Comparison of ENCODE assay signal across 8 cellular contexts in genomic region chr1:77126309-77126708, GRCh38.
DNase-seq lines count a peak whose midpoint lies in the region; ATAC-seq and TF ChIP-seq lines count a peak whose summit lies in the region.

No MANE protein-coding gene starts in this region.

- H3K4me3 ChIP-seq in BJ (ENCODE audit: low read depth, low read length) (no peak overlapping the region), stomach (no peak overlapping the region)

- H3K4me3 Mint-ChIP-seq in activated naive CD8-positive, alpha-beta T cell treated with anti-CD3 and anti-CD28 coated beads, Interleukin-2, amount 10 ng/mL, durations not matched to agents 7 days and 5 days, result no peak overlapping the region
- H3K4me3 Mint-ChIP-seq in T-helper 2 cell treated with Interferon-gamma antibody and Interleukin-4, amounts not matched to agents 5 μg/mL and 100 μg/mL, for 36 hours, result no peak overlapping the region

- TF ChIP-seq CTCF in BJ (IDR thresholded peaks at IDR 0.05; ENCODE audit: insufficient read depth, low read depth, low read length) (peak; percentile 71), stomach (IDR thresholded peaks at IDR 0.05) (peak in 5 of 7 experiments; percentile 24 to 47 (median 32))

- WGBS in stomach, 5 donors, result 3 to 13% (median 8%) methylated on average over 2 of the region's 2 CpGs

- H3K4me1 ChIP-seq in stomach, result no peaks in the 10 kb centered on the region

- DNase-seq in BJ (ENCODE audit: low read depth) (peak; percentile 15), NCI-H2196 (lab: John Stamatoyannopoulos, UW; ENCODE audit: unreplicated experiment) (peak; percentile 34), hepatic stellate cell (ENCODE audit: low spot score) (peak; percentile 15), stomach (no peak)
- no peak for DNase-seq in activated naive CD8-positive, alpha-beta T cell treated with anti-CD3 and anti-CD28 coated beads, Interleukin-2, amount 10 ng/mL, durations not matched to agents 7 days and 5 days
- DNase-seq in T-helper 2 cell treated with Interferon-gamma antibody and Interleukin-4, amounts not matched to agents 5 μg/mL and 100 μg/mL, for 36 hours (ENCODE audit: low spot score), result no peak

- no peaks in the 10 kb centered on the region for H3K27me3 Mint-ChIP-seq in activated naive CD8-positive, alpha-beta T cell treated with anti-CD3 and anti-CD28 coated beads, Interleukin-2, amount 10 ng/mL, durations not matched to agents 7 days and 5 days
- H3K27me3 Mint-ChIP-seq in T-helper 2 cell treated with Interferon-gamma antibody and Interleukin-4, amounts not matched to agents 5 μg/mL and 100 μg/mL, for 36 hours (ENCODE audit: low read depth), result no peaks in the 10 kb centered on the region

- H3K9me3 ChIP-seq in stomach, result no peaks in the 10 kb centered on the region

- H3K27me3 ChIP-seq in BJ (ENCODE audit: control insufficient read depth, insufficient read depth, low read length) (no peaks in the 10 kb centered on the region), stomach (no peaks in the 10 kb centered on the region)

- no peak for TF ChIP-seq POLR2A in stomach (IDR thresholded peaks at IDR 0.05)

- POLR2A ChIA-PET in BJ (lab: Charles Lee), result no interaction called here
- POLR2A ChIA-PET in activated naive CD8-positive, alpha-beta T cell treated with anti-CD3 and anti-CD28 coated beads, Interleukin-2, amount 10 ng/mL, durations not matched to agents 7 days and 5 days (lab: Charles Lee), result no interaction called here

- peaks cover 2% of the 10 kb centered on the region for H3K4me1 Mint-ChIP-seq in activated naive CD8-positive, alpha-beta T cell treated with anti-CD3 and anti-CD28 coated beads, Interleukin-2, amount 10 ng/mL, durations not matched to agents 7 days and 5 days
- no peaks in the 10 kb centered on the region for H3K4me1 Mint-ChIP-seq in T-helper 2 cell treated with Interferon-gamma antibody and Interleukin-4, amounts not matched to agents 5 μg/mL and 100 μg/mL, for 36 hours (ENCODE audit: low read depth)

- H3K9me3 Mint-ChIP-seq in activated naive CD8-positive, alpha-beta T cell treated with anti-CD3 and anti-CD28 coated beads, Interleukin-2, amount 10 ng/mL, durations not matched to agents 7 days and 5 days, result no peaks in the 10 kb centered on the region
- no peaks in the 10 kb centered on the region for H3K9me3 Mint-ChIP-seq in T-helper 2 cell treated with Interferon-gamma antibody and Interleukin-4, amounts not matched to agents 5 μg/mL and 100 μg/mL, for 36 hours

- intact Hi-C loops in stomach (cut with DNase I; ENCODE audit: low total_unique reads), result no loop called here

- H3K27ac Mint-ChIP-seq in activated naive CD8-positive, alpha-beta T cell treated with anti-CD3 and anti-CD28 coated beads, Interleukin-2, amount 10 ng/mL, durations not matched to agents 7 days and 5 days, result no peak overlapping the region
- H3K27ac Mint-ChIP-seq in T-helper 2 cell treated with Interferon-gamma antibody and Interleukin-4, amounts not matched to agents 5 μg/mL and 100 μg/mL, for 36 hours, result no peak overlapping the region

- ATAC-seq in GM18498 (IDR thresholded peaks at IDR 0.05; ENCODE audit: unreplicated experiment) (peak; percentile 81), HG03095 (IDR thresholded peaks at IDR 0.05; ENCODE audit: unreplicated experiment) (peak; percentile 59)
- ATAC-seq in activated naive CD8-positive, alpha-beta T cell treated with anti-CD3 and anti-CD28 coated beads, Interleukin-2, amount 10 ng/mL, durations not matched to agents 7 days and 5 days (ENCODE audit: low read depth), result peak; percentile 70

- TF ChIP-seq EP300 in stomach (IDR thresholded peaks at IDR 0.05), result no peak

- no peak overlapping the region for H3K27ac ChIP-seq in stomach

- CTCF ChIA-PET in BJ (lab: Yijun Ruan, JAX), result interaction anchor here (0.6 to 1.7 kb wide), 11 partner anchors 11 to 972 kb away, joined by 3 to 8 read pairs (median 4); no protein-coding TSS in a partner anchor

- no peaks in the 10 kb centered on the region for H3K36me3 ChIP-seq in BJ (ENCODE audit: control insufficient read depth, insufficient read depth, low read length)
- H3K36me3 ChIP-seq in stomach, result no peaks in the 10 kb centered on the region

- H3K36me3 Mint-ChIP-seq in activated naive CD8-positive, alpha-beta T cell treated with anti-CD3 and anti-CD28 coated beads, Interleukin-2, amount 10 ng/mL, durations not matched to agents 7 days and 5 days, result peaks cover 3% of the 10 kb centered on the region
- H3K36me3 Mint-ChIP-seq in T-helper 2 cell treated with Interferon-gamma antibody and Interleukin-4, amounts not matched to agents 5 μg/mL and 100 μg/mL, for 36 hours (ENCODE audit: low read depth), result no peaks in the 10 kb centered on the region

Comparison
In these comparisons a context has a peak if more than half of its experiments do, and no peak if none do; other contexts are left out.
1. DNase-seq: peak in BJ (single experiment), NCI-H2196 (single experiment) and hepatic stellate cell (single experiment); none in activated naive CD8-positive, alpha-beta T cell treated with anti-CD3 and anti-CD28 coated beads, Interleukin-2, amount 10 ng/mL, durations not matched to agents 7 days and 5 days (single experiment), stomach (single experiment) and T-helper 2 cell treated with Interferon-gamma antibody and Interleukin-4, amounts not matched to agents 5 μg/mL and 100 μg/mL, for 36 hours (single experiment).
2. Peak in every context shown above with its lines, with median percentiles within 50 percentile points of each other: ATAC-seq.